9 cellular contexts compared by ENCODE assay signal in genomic region chr7:51315393-51316261, GRCh38. TPM values are rescaled to one million over a fixed set of nuclear protein-coding genes. Genes with fewer than 3 reads are reported as not detected.
DNase-seq lines count a peak whose midpoint lies in the region; ATAC-seq and TF ChIP-seq lines count a peak whose summit lies in the region.
"Had no signal": no experiment of that assay in that cellular context is flagged by ENCODE, and none has a peak within 500 bp of the region (broad histone marks: within the 10 kb centered on the region; RNA-seq: fewer than 3 reads in every experiment).

No MANE protein-coding gene starts in this region.

- no peak for ATAC-seq in activated CD4-positive, alpha-beta T cell treated with anti-CD3 and anti-CD28 coated beads for 36 hours
- ATAC-seq in gastrocnemius medialis (peak; percentile 58 to 61), GM21515 (IDR thresholded peaks at IDR 0.05; ENCODE audit: unreplicated experiment) (no peak)

- no peaks in the 10 kb centered on the region for H3K27me3 ChIP-seq in ascending aorta
- no peaks in the 10 kb centered on the region for H3K27me3 ChIP-seq in gastrocnemius medialis

- POLR2A ChIA-PET in activated CD4-positive, alpha-beta T cell treated with anti-CD3 and anti-CD28 coated beads for 36 hours (lab: Charles Lee) = no interaction called here

- H3K27me3 Mint-ChIP-seq in activated CD4-positive, alpha-beta T cell treated with anti-CD3 and anti-CD28 coated beads for 36 hours = peaks cover 40% of the 10 kb centered on the region

- in situ Hi-C loops in gastrocnemius medialis (cut with MboI; ENCODE audit: low sequenced_read_pairs in 4 of 4) = no loop called here

- DNase-seq in activated CD4-positive, alpha-beta T cell treated with anti-CD3 and anti-CD28 coated beads for 36 hours = peak; percentile 7
- DNase-seq in activated CD4-positive, alpha-beta T cell treated with anti-CD3 and anti-CD28 coated beads for 1 hour = no peak
- no peak for DNase-seq in ascending aorta (ENCODE audit: low spot score in 2 of 2)
- DNase-seq in iPS-NIHi11 (ENCODE audit: low spot score) = peak; percentile 56
- DNase-seq in gastrocnemius medialis = peak; percentile 26 to 48
- DNase-seq in cerebellar nuclear complex (lab: John Stamatoyannopoulos, UW) = no peak
- DNase-seq in Kasumi-1 (lab: John Stamatoyannopoulos, UW) = no peak
- DNase-seq: DND-41 had no signal

- no peaks in the 10 kb centered on the region for H3K36me3 Mint-ChIP-seq in activated CD4-positive, alpha-beta T cell treated with anti-CD3 and anti-CD28 coated beads for 36 hours (ENCODE audit: low read depth)

- intact Hi-C loops in activated CD4-positive, alpha-beta T cell treated with anti-CD3 and anti-CD28 coated beads for 36 hours (cut with DNase I, micrococcal nuclease) = no loop called here
- intact Hi-C loops in ascending aorta (cut with DNase I) = no loop called here
- intact Hi-C loops in gastrocnemius medialis (cut with DNase I; ENCODE audit: low total_unique reads) = loop anchor here (2.0 to 10.0 kb wide), 4 partner anchors 37 to 811 kb away; no protein-coding TSS in a partner anchor

- TF ChIP-seq POLR2A in gastrocnemius medialis (IDR thresholded peaks at IDR 0.05) = peak; percentile 26 to 49

- TF ChIP-seq CTCF in ascending aorta (IDR thresholded peaks at IDR 0.05) = no peak
- TF ChIP-seq CTCF in gastrocnemius medialis (IDR thresholded peaks at IDR 0.05 in 4 of 5, conservative IDR thresholded peaks at IDR 0.05 in 1 of 5) = no peak

- CTCF ChIA-PET in activated CD4-positive, alpha-beta T cell treated with anti-CD3 and anti-CD28 coated beads for 36 hours (lab: Charles Lee) = no interaction called here

- H3K27ac ChIP-seq in ascending aorta (no peak overlapping the region), gastrocnemius medialis (peak overlapping the region; percentile 81 to 95 (median 92))

- peak overlapping the region; percentile 45 to 64 for H3K4me3 ChIP-seq in ascending aorta
- peak overlapping the region; percentile 76 to 91 (median 82) for H3K4me3 ChIP-seq in gastrocnemius medialis

- peaks cover 0 to 6% of the 10 kb centered on the region in 2 donors for H3K4me1 ChIP-seq in ascending aorta
- H3K4me1 ChIP-seq in gastrocnemius medialis = peaks cover 16 to 19% of the 10 kb centered on the region in 2 donors

- H3K9me3 ChIP-seq in ascending aorta (no peaks in the 10 kb centered on the region), gastrocnemius medialis (no peaks in the 10 kb centered on the region)

- H3K4me3 Mint-ChIP-seq in activated CD4-positive, alpha-beta T cell treated with anti-CD3 and anti-CD28 coated beads for 36 hours = peak overlapping the region; percentile 40

- no peaks in the 10 kb centered on the region for H3K9me3 Mint-ChIP-seq in activated CD4-positive, alpha-beta T cell treated with anti-CD3 and anti-CD28 coated beads for 36 hours (ENCODE audit: low read depth)

- no peak overlapping the region for H3K27ac Mint-ChIP-seq in activated CD4-positive, alpha-beta T cell treated with anti-CD3 and anti-CD28 coated beads for 36 hours

- H3K4me1 Mint-ChIP-seq in activated CD4-positive, alpha-beta T cell treated with anti-CD3 and anti-CD28 coated beads for 36 hours = peaks cover 12% of the 10 kb centered on the region

- H3K36me3 ChIP-seq in ascending aorta (no peaks in the 10 kb centered on the region), gastrocnemius medialis (no peaks in the 10 kb centered on the region)

RNA-seq across cellular contexts. Expression of gene COBL, which starts 1.0 kb away (rescaled TPM):
- not detected for total RNA-seq in activated CD4-positive, alpha-beta T cell treated with anti-CD3 and anti-CD28 coated beads for 36 hours
- 0.11 TPM for total RNA-seq in ascending aorta
- 100 to 1,000 TPM in 2 of 4 donors, 10 to 100 TPM in 2; 82.1 to 170 (median 124) TPM for total RNA-seq in gastrocnemius medialis

Comparison
In these comparisons a context has a peak if more than half of its experiments do, and no peak if none do; other contexts are left out.
1. DNase-seq: peak in activated CD4-positive, alpha-beta T cell treated with anti-CD3 and anti-CD28 coated beads for 36 hours (single experiment), iPS-NIHi11 (single experiment) and gastrocnemius medialis (2 of 2); none in activated CD4-positive, alpha-beta T cell treated with anti-CD3 and anti-CD28 coated beads for 1 hour (single experiment), ascending aorta (0 of 2), cerebellar nuclear complex (0 of 2) and Kasumi-1 (0 of 2).
2. ATAC-seq: peak in gastrocnemius medialis (2 of 2); none in activated CD4-positive, alpha-beta T cell treated with anti-CD3 and anti-CD28 coated beads for 36 hours (single experiment) and GM21515 (single experiment).
3. H3K27ac ChIP-seq: peak in gastrocnemius medialis (4 of 4); none in ascending aorta (0 of 2).
4. RNA of gene COBL, which starts 1.0 kb away (total RNA-seq): 82.1 to 170 TPM in gastrocnemius medialis; 0.11 TPM in ascending aorta (single experiment) and not detected in activated CD4-positive, alpha-beta T cell treated with anti-CD3 and anti-CD28 coated beads for 36 hours; every median in the first group is over 10 times any median in the second.